Comparison of ENCODE assay signal across 21 cellular contexts in the genomic region with DNA sequence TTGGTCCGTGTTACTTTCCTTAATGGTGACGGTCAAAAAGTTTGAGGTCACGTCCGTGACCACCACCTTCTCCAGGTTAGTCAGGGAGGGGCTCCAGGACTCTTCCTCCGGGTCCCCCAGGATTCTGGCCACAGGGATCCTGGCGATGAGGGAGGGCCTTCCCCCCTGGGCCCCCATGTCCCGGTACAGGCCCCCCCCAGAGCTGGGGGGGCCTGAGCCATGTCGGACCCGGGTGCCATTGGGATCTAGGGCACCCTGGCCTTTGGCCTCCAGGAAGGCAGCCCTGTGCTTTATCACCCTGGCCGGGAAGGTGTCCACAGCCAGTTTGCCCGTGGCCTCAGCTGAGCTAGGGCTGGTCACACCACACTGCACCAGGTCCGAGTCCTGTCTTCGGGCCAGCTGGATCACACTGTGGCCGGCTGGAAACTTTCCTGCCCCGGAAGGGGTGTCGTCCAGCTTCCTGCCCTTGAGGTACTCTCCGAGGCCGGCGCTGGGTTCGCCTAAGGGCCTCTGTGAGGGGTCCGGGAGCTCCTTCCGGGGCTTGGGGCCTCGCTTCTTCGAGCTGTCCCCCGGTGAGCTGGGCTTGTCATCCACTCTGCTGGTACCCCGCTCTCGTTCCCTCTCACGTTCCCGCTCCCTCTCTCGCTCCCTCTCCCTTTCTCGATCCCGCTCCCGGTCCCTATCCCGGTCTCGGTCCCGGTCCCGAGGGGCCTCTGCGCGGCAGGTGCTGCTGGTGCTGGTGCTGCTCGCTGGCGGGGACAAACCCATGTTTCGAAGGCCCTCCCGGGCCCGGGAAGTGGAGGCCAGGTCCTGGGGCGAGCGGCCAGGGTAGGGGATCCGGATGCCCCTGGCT. TPM values are rescaled to one million over a fixed set of nuclear protein-coding genes. Genes with fewer than 3 reads are reported as not detected.
A peak's percentile ranks its signal among the peaks of the same experiment; 100 is the strongest.
DNase-seq lines count a peak whose midpoint lies in the region; ATAC-seq and TF ChIP-seq lines count a peak whose summit lies in the region.
"Had no signal": no experiment of that assay in that cellular context is flagged by ENCODE, and none has a peak within 500 bp of the region (broad histone marks: within the 10 kb centered on the region; RNA-seq: fewer than 3 reads in every experiment).

No MANE protein-coding gene starts in this region.

- 73% methylated on average over 31 of the region's 47 CpGs; no CpG with 5 or more reads in 1 of the 2 experiments for WGBS in IMR-90 (ENCODE audit: extremely low coverage in 2 of 2, insufficient read length in 1 of 2), 2 experiments
- WGBS in hepatocyte (ENCODE audit: low lambda C conversion rate, missing lambda C conversion rate), result 71% methylated on average over 43 of the region's 47 CpGs
- no CpG with 5 or more reads among the region's 47 CpGs for WGBS in neuronal stem cell (ENCODE audit: extremely low coverage in 2 of 2, insufficient read length in 2 of 2, insufficient replicate concordance in 1 of 2), 2 donors

- H4K8ac ChIP-seq in IMR-90 (ENCODE audit: low read depth in 2 of 2, low read length in 2 of 2) (peak overlapping the region; percentile 8 to 57; a peak in 2 of 4 replicates), neuronal stem cell (ENCODE audit: low read depth, low read length) (peak overlapping the region; percentile 19)

- H3K4me3 Mint-ChIP-seq in activated CD4-positive, alpha-beta T cell treated with anti-CD3 and anti-CD28 coated beads, Interleukin-2, amount 10 ng/mL, durations not matched to agents 24 days and 14 days, result no peak overlapping the region

- H2AK5ac ChIP-seq in IMR-90 (ENCODE audit: low read depth, low read length) (peak overlapping the region; percentile 66), neuronal stem cell (ENCODE audit: low read depth, low read length) (peak overlapping the region; percentile 97)

- no peak for TF ChIP-seq RAD21 in IMR-90 (IDR thresholded peaks at IDR 0.05; ENCODE audit: low read length)

- no peaks in the 10 kb centered on the region for H3K9me2 ChIP-seq in hepatocyte (replicated peaks; ENCODE audit: insufficient read depth)
- H3K9me2 ChIP-seq in PC-9 (ENCODE audit: insufficient read depth), result no peaks in the 10 kb centered on the region

- no peak overlapping the region for H3K23ac ChIP-seq in IMR-90 (ENCODE audit: low read depth, low read length)
- H3K23ac ChIP-seq in neuronal stem cell (ENCODE audit: low read depth, low read length, poor library complexity), result peak overlapping the region; percentile 73

- in situ Hi-C loops in IMR-90 (cut with MboI; ENCODE audit: low sequenced_read_pairs), result loop anchor here (5.0 kb wide), 1 partner anchor 192 kb away; no protein-coding TSS in a partner anchor

- H3K18ac ChIP-seq in IMR-90 (ENCODE audit: low read depth, low read length) (no peak overlapping the region), neuronal stem cell (ENCODE audit: low read length) (peak overlapping the region; percentile 57)

- H3K4me1 ChIP-seq in DND-41 (ENCODE audit: insufficient read depth, low read length), result peaks cover 39% of the 10 kb centered on the region
- H3K4me1 ChIP-seq in IMR-90 (ENCODE audit: control insufficient read depth, insufficient read depth, low read length), result peaks cover 17% of the 10 kb centered on the region
- peaks cover 49% of the 10 kb centered on the region for H3K4me1 ChIP-seq in hepatocyte (ENCODE audit: insufficient read depth)
- H3K4me1 ChIP-seq in neuronal stem cell (ENCODE audit: control insufficient read depth in 2 of 2, insufficient read depth in 1 of 2, low read depth in 1 of 2, low read length in 2 of 2), result peaks cover 46 to 59% of the 10 kb centered on the region in 2 donors
- H3K4me1 ChIP-seq in PC-9 (replicated peaks; ENCODE audit: insufficient read depth), result peaks cover 6% of the 10 kb centered on the region; the same call in 1 of the 2 replicates
- H3K4me1 ChIP-seq: foreskin keratinocyte had no signal

- DNase-seq in DND-41 (no peak), IMR-90 (no peak), hepatocyte (ENCODE audit: low spot score) (no peak), neuronal stem cell (ENCODE audit: low spot score) (no peak), PC-9 (no peak)
- no peak for DNase-seq in activated CD4-positive, alpha-beta T cell treated with anti-CD3 and anti-CD28 coated beads, Interleukin-2, amount 10 ng/mL, durations not matched to agents 24 days and 14 days
- DNase-seq: activated CD4-positive, alpha-beta T cell treated with anti-CD3 and anti-CD28 coated beads, Interleukin-2, amount 50 U/mL, for 1 hour; activated CD8-positive, alpha-beta memory T cell treated with anti-CD3 and anti-CD28 coated beads, Interleukin-2, amount 50 U/mL, for 48 hours; activated effector memory CD4-positive, alpha-beta T cell treated with anti-CD3 and anti-CD28 coated beads, Interleukin-2, amount 50 U/mL, for 16 hours; dermis blood vessel endothelial cell; foreskin keratinocyte; HFFc6; Kasumi-1; sigmoid colon; stimulated activated naive CD4-positive, alpha-beta T cell treated with Interleukin-2 at 50 U/mL for 16 hours; T-helper 1 cell; thyroid gland had no signal

- H3K4ac ChIP-seq in IMR-90 (ENCODE audit: low read depth, low read length) (peak overlapping the region; percentile 91), neuronal stem cell (ENCODE audit: low read length) (no peak overlapping the region)

- H2BK5ac ChIP-seq in IMR-90 (ENCODE audit: low read depth, low read length, poor library complexity, severe bottlenecking) (peak overlapping the region; percentile 95), neuronal stem cell (ENCODE audit: low read length) (no peak overlapping the region)

- H3K4me3 ChIP-seq in DND-41 (ENCODE audit: low read depth in 1 of 2, low read length in 2 of 2), result no peak overlapping the region
- H3K4me3 ChIP-seq in IMR-90 (ENCODE audit: insufficient read depth, low read depth, low read length), result no peak overlapping the region
- no peak overlapping the region for H3K4me3 ChIP-seq in hepatocyte
- H3K4me3 ChIP-seq in neuronal stem cell (ENCODE audit: low read length in 2 of 2), result no peak overlapping the region
- H3K4me3 ChIP-seq in PC-9, result no peak overlapping the region
- H3K4me3 ChIP-seq: mucosa of descending colon, sigmoid colon, thyroid gland had no signal

- H3K14ac ChIP-seq in IMR-90 (replicated peaks; ENCODE audit: low read depth, low read length) (no peak overlapping the region), neuronal stem cell (ENCODE audit: low read length) (no peak overlapping the region)

- peaks cover 37% of the 10 kb centered on the region for H3K27me3 Mint-ChIP-seq in activated CD4-positive, alpha-beta T cell treated with anti-CD3 and anti-CD28 coated beads, Interleukin-2, amount 10 ng/mL, durations not matched to agents 24 days and 14 days

- no peak for TF ChIP-seq POLR2A in IMR-90 (IDR thresholded peaks at IDR 0.05; ENCODE audit: low read depth, low read length)

- H2AFZ ChIP-seq in DND-41 (ENCODE audit: low read depth, low read length) (no peak overlapping the region), IMR-90 (replicated peaks; ENCODE audit: low read length, poor library complexity) (peak overlapping the region; percentile 25), hepatocyte (no peak overlapping the region), neuronal stem cell (ENCODE audit: low read length) (no peak overlapping the region), PC-9 (no peak overlapping the region)

- ATAC-seq in DND-41 (ENCODE audit: insufficient read depth, low read depth) (no peak), IMR-90 (ENCODE audit: low read depth) (no peak), GM21367 (IDR thresholded peaks at IDR 0.05; ENCODE audit: unreplicated experiment) (no peak)
- ATAC-seq: foreskin keratinocyte, left lobe of liver, mucosa of descending colon had no signal

- BruUV-seq in IMR-90 (replicated peaks; lab: Mats Ljungman, UMichigan) (no TSS peak), PC-9 (replicated peaks; lab: Mats Ljungman, UMichigan) (no TSS peak)

- H3K4me1 Mint-ChIP-seq in activated CD4-positive, alpha-beta T cell treated with anti-CD3 and anti-CD28 coated beads, Interleukin-2, amount 10 ng/mL, durations not matched to agents 24 days and 14 days, result peaks cover 20% of the 10 kb centered on the region

- no peak overlapping the region for H3K56ac ChIP-seq in IMR-90 (ENCODE audit: extremely low read depth, insufficient read depth, low read length)

- peak overlapping the region; percentile 33; the same call in 1 of the 2 replicates for H2BK20ac ChIP-seq in IMR-90 (ENCODE audit: low read depth, low read length)

- peaks cover 22% of the 10 kb centered on the region for H3K36me3 Mint-ChIP-seq in activated CD4-positive, alpha-beta T cell treated with anti-CD3 and anti-CD28 coated beads, Interleukin-2, amount 10 ng/mL, durations not matched to agents 24 days and 14 days (ENCODE audit: low read depth)

- H3K9ac ChIP-seq in DND-41 (ENCODE audit: low read depth, low read length), result peak overlapping the region; percentile 24; the same call in 1 of the 2 replicates
- H3K9ac ChIP-seq in IMR-90 (ENCODE audit: low read depth, low read length), result no peak overlapping the region
- H3K9ac ChIP-seq in neuronal stem cell (ENCODE audit: low read depth, low read length, poor library complexity), result peak overlapping the region; percentile 70

- TF ChIP-seq CTCF in DND-41 (IDR thresholded peaks at IDR 0.05; ENCODE audit: borderline replicate concordance, extremely low read depth, low read length, poor library complexity, severe bottlenecking) (no peak), IMR-90 (conservative IDR thresholded peaks at IDR 0.05; ENCODE audit: low read depth, low read length) (no peak), hepatocyte (IDR thresholded peaks at IDR 0.05; ENCODE audit: poor library complexity) (no peak), PC-9 (conservative IDR thresholded peaks at IDR 0.05) (no peak)

- H3K9me3 ChIP-seq in DND-41 (ENCODE audit: insufficient read depth, low read length, severe bottlenecking) (no peaks in the 10 kb centered on the region), IMR-90 (ENCODE audit: control insufficient read depth, insufficient read depth, low read length) (no peaks in the 10 kb centered on the region; the same call in 1 of the 2 replicates), hepatocyte (ENCODE audit: low read depth) (no peaks in the 10 kb centered on the region), neuronal stem cell (replicated peaks in 1 of 2; ENCODE audit: control insufficient read depth in 2 of 2, insufficient read depth in 1 of 2, low read depth in 1 of 2, low read length in 2 of 2) (peaks cover 5 to 6% of the 10 kb centered on the region in 2 donors), PC-9 (ENCODE audit: insufficient read depth, low read depth) (no peaks in the 10 kb centered on the region)
- H3K9me3 ChIP-seq: BLaER1, mucosa of descending colon, sigmoid colon, thyroid gland had no signal

- H2BK12ac ChIP-seq in neuronal stem cell (ENCODE audit: low read length), result peak overlapping the region; percentile 58

- intact Hi-C loops in IMR-90 (cut with micrococcal nuclease), result no loop called here
- intact Hi-C loops in PC-9 (cut with micrococcal nuclease; ENCODE audit: unreplicated experiment), result no loop called here
- intact Hi-C loops in activated CD4-positive, alpha-beta T cell treated with anti-CD3 and anti-CD28 coated beads, Interleukin-2, amount 10 ng/mL, durations not matched to agents 24 days and 14 days (cut with micrococcal nuclease), result loop anchor here (5.0 kb wide), 3 partner anchors 48 to 242 kb away; a partner anchor contains a TSS

- CTCF ChIA-PET in IMR-90 (lab: Yijun Ruan, JAX), result interaction anchor here (1.2 kb wide), 1 partner anchor 16 kb away, joined by 3 read pairs; no protein-coding TSS in a partner anchor
- CTCF ChIA-PET in PC-9 (lab: Charles Lee), result interaction anchor here (0.6 to 1.1 kb wide), 2 partner anchors 18 to 236 kb away, joined by 3 to 21 read pairs; no protein-coding TSS in a partner anchor

- peaks cover 8 to 23% of the 10 kb centered on the region in 2 experiments; a peak in 2 of 4 replicates for H3K79me1 ChIP-seq in IMR-90 (ENCODE audit: low read depth in 1 of 2, low read length in 2 of 2)
- peaks cover 6% of the 10 kb centered on the region for H3K79me1 ChIP-seq in neuronal stem cell (ENCODE audit: low read depth, low read length)

- H2BK15ac ChIP-seq in IMR-90 (ENCODE audit: low read depth, low read length) (peak overlapping the region; percentile 30; the same call in 1 of the 3 replicates), neuronal stem cell (ENCODE audit: low read length) (peak overlapping the region; percentile 92)

- peak overlapping the region; percentile 38 for H2AK9ac ChIP-seq in IMR-90 (replicated peaks; ENCODE audit: low read depth, low read length, poor library complexity)

- H4K91ac ChIP-seq in IMR-90 (ENCODE audit: insufficient read depth, low read depth, low read length) (no peak overlapping the region; the same call in 1 of the 2 replicates), neuronal stem cell (ENCODE audit: low read depth, low read length, poor library complexity) (no peak overlapping the region)

- H4K5ac ChIP-seq in IMR-90 (ENCODE audit: low read depth, low read length), result no peak overlapping the region

- H4K20me1 ChIP-seq in DND-41 (ENCODE audit: insufficient read depth, low read length), result peaks cover 26% of the 10 kb centered on the region
- H4K20me1 ChIP-seq in IMR-90 (ENCODE audit: insufficient read depth, low read length), result peaks cover 14% of the 10 kb centered on the region
- peaks cover 3% of the 10 kb centered on the region for H4K20me1 ChIP-seq in hepatocyte (ENCODE audit: insufficient read depth, poor library complexity, severe bottlenecking)
- no peaks in the 10 kb centered on the region for H4K20me1 ChIP-seq in PC-9 (ENCODE audit: insufficient read depth)

- peaks cover 25% of the 10 kb centered on the region for H3K79me2 ChIP-seq in DND-41 (ENCODE audit: insufficient read depth, low read length)
- peaks cover 21% of the 10 kb centered on the region for H3K79me2 ChIP-seq in hepatocyte
- peaks cover 8% of the 10 kb centered on the region; the same call in 1 of the 2 replicates for H3K79me2 ChIP-seq in PC-9 (ENCODE audit: low read depth)

- H3K27me3 ChIP-seq in DND-41 (ENCODE audit: insufficient read depth, low read length, poor library complexity), result peaks cover 23% of the 10 kb centered on the region
- H3K27me3 ChIP-seq in IMR-90 (ENCODE audit: control insufficient read depth, insufficient read depth, low read length), result peaks cover 42% of the 10 kb centered on the region
- H3K27me3 ChIP-seq in hepatocyte, result peaks cover 57% of the 10 kb centered on the region
- H3K27me3 ChIP-seq in neuronal stem cell (ENCODE audit: control insufficient read depth in 3 of 3, insufficient read depth in 3 of 3, low read depth in 1 of 3, low read length in 3 of 3), result peaks cover 45 to 76% (median 51%) of the 10 kb centered on the region in 3 experiments
- peaks cover 8% of the 10 kb centered on the region; the same call in 1 of the 2 replicates for H3K27me3 ChIP-seq in PC-9 (ENCODE audit: insufficient read depth, low read depth)

- no peak overlapping the region for H3K27ac Mint-ChIP-seq in activated CD4-positive, alpha-beta T cell treated with anti-CD3 and anti-CD28 coated beads, Interleukin-2, amount 10 ng/mL, durations not matched to agents 24 days and 14 days

- H3K4me2 ChIP-seq in DND-41 (ENCODE audit: insufficient read depth, low read length), result peak overlapping the region; percentile 21
- H3K4me2 ChIP-seq in IMR-90 (ENCODE audit: low read depth, low read length), result no peak overlapping the region; the same call in 1 of the 2 replicates
- peak overlapping the region; percentile 92 for H3K4me2 ChIP-seq in hepatocyte
- H3K4me2 ChIP-seq in neuronal stem cell (ENCODE audit: insufficient read depth, low read length, poor library complexity, severe bottlenecking), result peak overlapping the region; percentile 18
- H3K4me2 ChIP-seq in PC-9, result no peak overlapping the region

- H3K36me3 ChIP-seq in DND-41 (ENCODE audit: insufficient read depth, low read length), result peaks cover 23% of the 10 kb centered on the region
- peaks cover 9% of the 10 kb centered on the region; the same call in 1 of the 2 replicates for H3K36me3 ChIP-seq in IMR-90 (ENCODE audit: control insufficient read depth, insufficient read depth, low read length)
- H3K36me3 ChIP-seq in hepatocyte (replicated peaks; ENCODE audit: insufficient read depth, low read depth), result no peaks in the 10 kb centered on the region
- H3K36me3 ChIP-seq in neuronal stem cell (replicated peaks in 1 of 2; ENCODE audit: control insufficient read depth in 2 of 2, insufficient read depth in 2 of 2, low read length in 2 of 2), result peaks cover 4 to 22% of the 10 kb centered on the region in 2 donors
- H3K36me3 ChIP-seq in PC-9 (ENCODE audit: low read depth), result no peaks in the 10 kb centered on the region
- H3K36me3 ChIP-seq: sigmoid colon, thyroid gland had no signal

- H3K9me1 ChIP-seq in IMR-90 (ENCODE audit: insufficient read depth, low read length), result peaks cover 5% of the 10 kb centered on the region; the same call in 1 of the 2 replicates

- H3K27ac ChIP-seq in DND-41 (ENCODE audit: low read length) (no peak overlapping the region; the same call in 1 of the 2 replicates), IMR-90 (ENCODE audit: insufficient read depth, low read length) (peak overlapping the region; percentile 90), hepatocyte (peak overlapping the region; percentile 77), neuronal stem cell (replicated peaks; ENCODE audit: low read length) (no peak overlapping the region), PC-9 (no peak overlapping the region)
- H3K27ac ChIP-seq: BLaER1, foreskin keratinocyte, thyroid gland had no signal

- peaks cover 4% of the 10 kb centered on the region for H3K9me3 Mint-ChIP-seq in activated CD4-positive, alpha-beta T cell treated with anti-CD3 and anti-CD28 coated beads, Interleukin-2, amount 10 ng/mL, durations not matched to agents 24 days and 14 days
- H3K9me3 Mint-ChIP-seq: HFFc6 had no signal

- POLR2A ChIA-PET in IMR-90 (lab: Charles Lee; ENCODE audit: unreplicated experiment), result no interaction called here
- POLR2A ChIA-PET in PC-9 (lab: Charles Lee; ENCODE audit: unreplicated experiment), result no interaction called here

- no peaks in the 10 kb centered on the region for H3F3A ChIP-seq in PC-9 (ENCODE audit: insufficient read depth, low read depth)

- dilution Hi-C loops in IMR-90 (cut with HindIII; ENCODE audit: low sequenced_read_pairs, unreplicated experiment), result no loop called here

- H2BK120ac ChIP-seq in IMR-90 (ENCODE audit: low read depth, low read length), result peak overlapping the region; percentile 39
- H2BK120ac ChIP-seq in neuronal stem cell (ENCODE audit: low read depth, low read length), result peak overlapping the region; percentile 61

RNA-seq across cellular contexts. Expression of a gene that starts 2.0 kb away (rescaled TPM):
- total RNA-seq in IMR-90 (2012; rRNA removed) (5.3 and 5.4 TPM in 2 replicates), hepatocyte (4.3 and 8.6 TPM in 2 replicates), PC-9 (2021) (14.2 and 15.5 TPM in 2 replicates)
- polyA plus RNA-seq in IMR-90 (2012; rRNA removed) (2.4 and 3.2 TPM in 2 replicates), hepatocyte (6.5 and 8.3 TPM in 2 replicates)
- polyA plus RNA-seq in IMR-90 (2012; cell fraction: cytosol; rRNA removed), result 0.49 and 1.0 TPM in 2 replicates
- 1.4 and 2.6 TPM in 2 replicates for polyA plus RNA-seq in IMR-90 (2012; cell fraction: nucleus; rRNA removed; ENCODE audit: low replicate concordance)
- 5.5 TPM for polyA plus RNA-seq in neuronal stem cell (2013, experiment 1 of 2)
- polyA plus RNA-seq in neuronal stem cell (2013, experiment 2 of 2), result 5.0 TPM
- total RNA-seq in activated CD4-positive, alpha-beta T cell treated with anti-CD3 and anti-CD28 coated beads, Interleukin-2, amount 10 ng/mL, durations not matched to agents 24 days and 14 days, result 9.4 TPM in 2 replicates

RNA-seq across cellular contexts. Expression of a gene that starts 16.9 kb away (rescaled TPM):
- total RNA-seq in IMR-90 (2012; rRNA removed) (2.0 and 2.2 TPM in 2 replicates), hepatocyte (11.8 and 16.3 TPM in 2 replicates), PC-9 (2021) (30.4 and 32.6 TPM in 2 replicates)
- polyA plus RNA-seq in IMR-90 (2012; rRNA removed) (3.2 and 4.0 TPM in 2 replicates), hepatocyte (8.6 and 11.6 TPM in 2 replicates)
- 2.9 and 4.0 TPM in 2 replicates for polyA plus RNA-seq in IMR-90 (2012; cell fraction: cytosol; rRNA removed)
- polyA plus RNA-seq in IMR-90 (2012; cell fraction: nucleus; rRNA removed; ENCODE audit: low replicate concordance), result 4.3 and 7.7 TPM in 2 replicates
- polyA plus RNA-seq in neuronal stem cell (2013, experiment 1 of 2), result 72.5 TPM
- 70.8 TPM for polyA plus RNA-seq in neuronal stem cell (2013, experiment 2 of 2)
- total RNA-seq in activated CD4-positive, alpha-beta T cell treated with anti-CD3 and anti-CD28 coated beads, Interleukin-2, amount 10 ng/mL, durations not matched to agents 24 days and 14 days, result 7.5 and 8.2 TPM in 2 replicates

RNA-seq across cellular contexts. Expression of a gene that starts 44.4 kb away (rescaled TPM):
- total RNA-seq in IMR-90 (2012; rRNA removed), result 3.2 and 5.3 TPM in 2 replicates
- 9.4 and 12.9 TPM in 2 replicates for polyA plus RNA-seq in IMR-90 (2012; rRNA removed)
- 13.2 and 18.5 TPM in 2 replicates for polyA plus RNA-seq in IMR-90 (2012; cell fraction: cytosol; rRNA removed)
- 21.8 and 29.2 TPM in 2 replicates for polyA plus RNA-seq in IMR-90 (2012; cell fraction: nucleus; rRNA removed; ENCODE audit: low replicate concordance)
- 49.6 and 56.1 TPM in 2 replicates for total RNA-seq in hepatocyte
- 74.3 and 86.7 TPM in 2 replicates for polyA plus RNA-seq in hepatocyte
- polyA plus RNA-seq in neuronal stem cell (2013, experiment 1 of 2), result 10.0 TPM
- 10.0 TPM for polyA plus RNA-seq in neuronal stem cell (2013, experiment 2 of 2)
- 32.0 and 33.1 TPM in 2 replicates for total RNA-seq in PC-9 (2021)
- 18.5 and 19.4 TPM in 2 replicates for total RNA-seq in activated CD4-positive, alpha-beta T cell treated with anti-CD3 and anti-CD28 coated beads, Interleukin-2, amount 10 ng/mL, durations not matched to agents 24 days and 14 days

Comparison
In these comparisons a context has a peak if more than half of its experiments do, and no peak if none do; other contexts are left out.
1. H3K27ac ChIP-seq: peak in IMR-90 (single experiment) and hepatocyte (single experiment); none in DND-41 (single experiment), neuronal stem cell (single experiment) and PC-9 (single experiment).
2. H3K4me2 ChIP-seq: peak in DND-41 (single experiment), hepatocyte (single experiment) and neuronal stem cell (single experiment); none in IMR-90 (single experiment) and PC-9 (single experiment).